9 cellular contexts compared by ENCODE assay signal in genomic region chr13:41492432-41493267, GRCh38. TPM values are rescaled to one million over a fixed set of nuclear protein-coding genes. Genes with fewer than 3 reads are reported as not detected.
A peak's percentile ranks its signal among the peaks of the same experiment; 100 is the strongest.
DNase-seq lines count a peak whose midpoint lies in the region; ATAC-seq and TF ChIP-seq lines count a peak whose summit lies in the region.
"Had no signal": no experiment of that assay in that cellular context is flagged by ENCODE, and none has a peak within 500 bp of the region (broad histone marks: within the 10 kb centered on the region; RNA-seq: fewer than 3 reads in every experiment).

No MANE protein-coding gene starts in this region.

- H3K9me3 Mint-ChIP-seq in activated CD8-positive, alpha-beta T cell treated with anti-CD3 and anti-CD28 coated beads, Interleukin-2, amount 10 ng/mL, durations not matched to agents 7 days and 5 days (ENCODE audit: insufficient read depth): no peaks in the 10 kb centered on the region

- POLR2A ChIA-PET in activated CD8-positive, alpha-beta T cell treated with anti-CD3 and anti-CD28 coated beads, Interleukin-2, amount 10 ng/mL, durations not matched to agents 7 days and 5 days (lab: Charles Lee): interaction anchor here (0.7 to 3.9 kb wide), 4 partner anchors 14 to 35 kb away, joined by 3 to 21 read pairs (median 8); partner anchors contain the start of gene RGCC

- TF ChIP-seq POLR2A in heart left ventricle (IDR thresholded peaks at IDR 0.05): no peak

- peak overlapping the region; percentile 34 for H3K4me3 Mint-ChIP-seq in activated CD8-positive, alpha-beta T cell treated with anti-CD3 and anti-CD28 coated beads, Interleukin-2, amount 10 ng/mL, durations not matched to agents 7 days and 5 days

- H3K36me3 ChIP-seq in heart left ventricle (no peaks in the 10 kb centered on the region), right atrium auricular region (no peaks in the 10 kb centered on the region), thymus (ENCODE audit: control insufficient read depth, insufficient read depth) (no peaks in the 10 kb centered on the region)

- WGBS in heart left ventricle, 4 donors: 53 to 69% (median 65%) methylated on average over 4 of the region's 4 CpGs
- WGBS in thymus: 13% methylated on average over 4 of the region's 4 CpGs

- peak in 1 of 4 donors; percentile 9 for ATAC-seq in heart left ventricle
- ATAC-seq in HG03108 (IDR thresholded peaks at IDR 0.05; ENCODE audit: unreplicated experiment): peak; percentile 63
- ATAC-seq in activated CD8-positive, alpha-beta T cell treated with anti-CD3 and anti-CD28 coated beads, Interleukin-2, amount 10 ng/mL, durations not matched to agents 7 days and 5 days: peak; percentile 74
- ATAC-seq in HG02981 (IDR thresholded peaks at IDR 0.05; ENCODE audit: unreplicated experiment): no peak
- no peak for ATAC-seq in HG03571 (IDR thresholded peaks at IDR 0.05; ENCODE audit: unreplicated experiment)

- H3K4me1 Mint-ChIP-seq in activated CD8-positive, alpha-beta T cell treated with anti-CD3 and anti-CD28 coated beads, Interleukin-2, amount 10 ng/mL, durations not matched to agents 7 days and 5 days (ENCODE audit: low read depth): peaks cover 60% of the 10 kb centered on the region

- H3K27me3 Mint-ChIP-seq in activated CD8-positive, alpha-beta T cell treated with anti-CD3 and anti-CD28 coated beads, Interleukin-2, amount 10 ng/mL, durations not matched to agents 7 days and 5 days (ENCODE audit: low read depth): no peaks in the 10 kb centered on the region

- H3K27ac ChIP-seq in heart left ventricle (peak overlapping the region in 10 of 12 donors; percentile 16 to 86 (median 48)), right atrium auricular region (no peak overlapping the region), thymus (ENCODE audit: low read depth) (peak overlapping the region; percentile 98)

- DNase-seq in heart left ventricle: no peak
- DNase-seq in right atrium auricular region (ENCODE audit: low spot score): no peak
- peak; percentile 44 for DNase-seq in activated CD8-positive, alpha-beta T cell treated with anti-CD3 and anti-CD28 coated beads, Interleukin-2, amount 10 ng/mL, durations not matched to agents 7 days and 5 days
- no peak for DNase-seq in NK-92 treated with Interleukin-12 subunit alpha and Interleukin-12 subunit beta, amount 100 ng/mL, for 24 hours (lab: John Stamatoyannopoulos, UW)
- DNase-seq: activated CD4-positive, alpha-beta T cell treated with anti-CD3 and anti-CD28 coated beads, Interleukin-2, amount 50 U/mL, for 1 hour had no signal

- intact Hi-C loops in heart left ventricle (cut with DNase I): loop anchor here in 2 of 10 donors (2.0 to 10.0 kb wide), 3 partner anchors 28 to 122 kb away; partner anchors contain the start of gene RGCC (in 1 of the 2)

- H3K27me3 ChIP-seq in heart left ventricle (no peaks in the 10 kb centered on the region), right atrium auricular region (no peaks in the 10 kb centered on the region), thymus (ENCODE audit: control insufficient read depth, insufficient read depth) (no peaks in the 10 kb centered on the region)

- peaks cover 6% of the 10 kb centered on the region for H3K36me3 Mint-ChIP-seq in activated CD8-positive, alpha-beta T cell treated with anti-CD3 and anti-CD28 coated beads, Interleukin-2, amount 10 ng/mL, durations not matched to agents 7 days and 5 days (ENCODE audit: low read depth)

- H3K27ac Mint-ChIP-seq in activated CD8-positive, alpha-beta T cell treated with anti-CD3 and anti-CD28 coated beads, Interleukin-2, amount 10 ng/mL, durations not matched to agents 7 days and 5 days: peak overlapping the region; percentile 96

- H3K4me1 ChIP-seq in heart left ventricle (peaks cover 5 to 54% (median 36%) of the 10 kb centered on the region in 12 donors), right atrium auricular region (peaks cover 0 to 46% of the 10 kb centered on the region in 2 donors), thymus (ENCODE audit: control insufficient read depth, insufficient read depth, low read length) (peaks cover 44% of the 10 kb centered on the region)

- no peak for TF ChIP-seq CTCF in heart left ventricle (IDR thresholded peaks at IDR 0.05)
- no peak for TF ChIP-seq CTCF in right atrium auricular region (IDR thresholded peaks at IDR 0.05)

- H3K4me3 ChIP-seq in heart left ventricle (no peak overlapping the region), right atrium auricular region (no peak overlapping the region), thymus (ENCODE audit: low read length) (peak overlapping the region; percentile 3)

- no peaks in the 10 kb centered on the region for H3K9me3 ChIP-seq in heart left ventricle
- H3K9me3 ChIP-seq in right atrium auricular region: no peaks in the 10 kb centered on the region
- no peaks in the 10 kb centered on the region for H3K9me3 ChIP-seq in thymus (ENCODE audit: control insufficient read depth)

- CTCF ChIA-PET in activated CD8-positive, alpha-beta T cell treated with anti-CD3 and anti-CD28 coated beads, Interleukin-2, amount 10 ng/mL, durations not matched to agents 7 days and 5 days (lab: Charles Lee): interaction anchor here (0.7 to 4.1 kb wide), 8 partner anchors 21 to 173 kb away, joined by 3 to 37 read pairs (median 4); no protein-coding TSS in a partner anchor

RNA-seq across cellular contexts. Expression of gene RGCC, which starts 35.3 kb away (rescaled TPM):
- total RNA-seq in heart left ventricle (100 to 1,000 TPM in 2 of 9 donors, 10 to 100 TPM in 7; 22.9 to 228 (median 45.9) TPM), right atrium auricular region (10 to 100 TPM; 53.9 to 94.8 TPM)
- polyA plus RNA-seq in heart left ventricle (10 to 100 TPM; 48.9 to 57.7 TPM), thymus (50.1 TPM)
- 10 to 100 TPM; 23.8 to 23.9 TPM for total RNA-seq in activated CD8-positive, alpha-beta T cell treated with anti-CD3 and anti-CD28 coated beads, Interleukin-2, amount 10 ng/mL, durations not matched to agents 7 days and 5 days

Comparison
In these comparisons a context has a peak if more than half of its experiments do, and no peak if none do; other contexts are left out.
1. H3K27ac ChIP-seq: peak in heart left ventricle (10 of 12) and thymus (single experiment); none in right atrium auricular region (0 of 2).
2. ATAC-seq: peak in HG03108 (single experiment) and activated CD8-positive, alpha-beta T cell treated with anti-CD3 and anti-CD28 coated beads, Interleukin-2, amount 10 ng/mL, durations not matched to agents 7 days and 5 days (single experiment); none in HG02981 (single experiment) and HG03571 (single experiment).